Comparison of ENCODE assay signal across 8 cellular contexts in genomic region chr11:123063396-123064267, GRCh38. TPM values are rescaled to one million over a fixed set of nuclear protein-coding genes. Genes with fewer than 3 reads are reported as not detected.
DNase-seq lines count a peak whose midpoint lies in the region; ATAC-seq and TF ChIP-seq lines count a peak whose summit lies in the region.

No MANE protein-coding gene starts in this region.

- H3K36me3 ChIP-seq in BLaER1 (peaks cover 28% of the 10 kb centered on the region), iPS-20b (ENCODE audit: insufficient read depth, low read depth, low read length) (peaks cover 30% of the 10 kb centered on the region)

- H3K27ac ChIP-seq in BLaER1 = peak overlapping the region; percentile 100
- H3K27ac ChIP-seq in iPS-20b (ENCODE audit: low read length) = peak overlapping the region; percentile 99
- peak overlapping the region; percentile 99 to 100 (median 100) for H3K27ac ChIP-seq in skin epidermis

- H3K27me3 ChIP-seq in BLaER1 (no peaks in the 10 kb centered on the region), iPS-20b (ENCODE audit: insufficient read depth, low read length) (no peaks in the 10 kb centered on the region)

- in situ Hi-C loops in astrocyte of the spinal cord (cut with HindIII; ENCODE audit: low sequenced_read_pairs) = no loop called here

- H3K9ac ChIP-seq in BLaER1 = peak overlapping the region; percentile 99
- peak overlapping the region; percentile 100 for H3K9ac ChIP-seq in iPS-20b (ENCODE audit: low read depth, low read length)

- H3K4me3 ChIP-seq in BLaER1 (peak overlapping the region; percentile 91), astrocyte of the spinal cord (ENCODE audit: low read depth, low read length) (peak overlapping the region; percentile 96), iPS-20b (ENCODE audit: low read length) (peak overlapping the region; percentile 97), skin epidermis (peak overlapping the region; percentile 64 to 98 (median 95))

- peaks cover 56% of the 10 kb centered on the region for H3K4me1 ChIP-seq in BLaER1
- H3K4me1 ChIP-seq in iPS-20b (ENCODE audit: insufficient read depth, low read length) = peaks cover 6% of the 10 kb centered on the region; the same call in 1 of the 2 replicates

- peak overlapping the region; percentile 91 for H3K4me2 ChIP-seq in BLaER1

- H4K20me1 ChIP-seq in BLaER1 = peaks cover 32% of the 10 kb centered on the region

- no peak for TF ChIP-seq CTCF in astrocyte of the spinal cord (IDR thresholded peaks at IDR 0.05; ENCODE audit: low read depth, low read length)

- H3K9me3 ChIP-seq in BLaER1 (no peaks in the 10 kb centered on the region), iPS-20b (ENCODE audit: insufficient read depth, low read depth, low read length) (no peaks in the 10 kb centered on the region)

- peak; percentile 63 for DNase-seq in HCEC 1CT
- peak; percentile 53 for DNase-seq in RPMI7951 (ENCODE audit: low read depth)
- DNase-seq in astrocyte of the spinal cord (ENCODE audit: low read depth, low spot score) = peak; percentile 78

- no peak for ATAC-seq in HG03108 (IDR thresholded peaks at IDR 0.05; ENCODE audit: unreplicated experiment)
- no peak for ATAC-seq in HG03442 (IDR thresholded peaks at IDR 0.05; ENCODE audit: unreplicated experiment)

RNA-seq across cellular contexts. Expression of gene HSPA8, which starts 1.7 kb away (rescaled TPM):
- 1,612 and 2,183 TPM in 2 replicates for total RNA-seq in RPMI7951 (2014; rRNA removed; shearing (Covaris generic))
